In the genomic region with DNA sequence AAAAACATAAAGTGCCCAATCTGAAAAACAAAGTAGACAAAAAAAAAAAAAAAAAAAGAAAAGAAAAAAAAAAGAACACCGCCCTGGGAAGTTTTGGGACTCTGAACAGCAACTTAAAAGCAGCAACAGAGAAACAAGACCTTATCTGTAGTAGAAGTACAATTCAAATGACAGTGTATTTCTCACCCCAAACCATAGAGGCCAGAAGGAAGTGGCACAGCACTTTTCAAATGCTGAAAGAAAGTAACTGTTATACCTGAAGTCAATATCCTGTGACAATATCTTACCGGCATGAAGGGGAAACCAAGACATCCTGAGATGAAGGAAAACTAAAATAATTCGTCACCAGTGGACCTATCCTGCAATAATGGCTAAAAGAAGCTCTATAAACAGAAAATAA, we compare ENCODE assay signal across 1 cellular context.
TF ChIP-seq lines count a peak whose summit lies in the region.

No MANE protein-coding gene starts in this region.

TF ChIP-seq in WTC11, 78 proteins besides CTCF, POLR2A, EP300 and RAD21 (continued from another document):
- TF ChIP-seq, protein P1, sequence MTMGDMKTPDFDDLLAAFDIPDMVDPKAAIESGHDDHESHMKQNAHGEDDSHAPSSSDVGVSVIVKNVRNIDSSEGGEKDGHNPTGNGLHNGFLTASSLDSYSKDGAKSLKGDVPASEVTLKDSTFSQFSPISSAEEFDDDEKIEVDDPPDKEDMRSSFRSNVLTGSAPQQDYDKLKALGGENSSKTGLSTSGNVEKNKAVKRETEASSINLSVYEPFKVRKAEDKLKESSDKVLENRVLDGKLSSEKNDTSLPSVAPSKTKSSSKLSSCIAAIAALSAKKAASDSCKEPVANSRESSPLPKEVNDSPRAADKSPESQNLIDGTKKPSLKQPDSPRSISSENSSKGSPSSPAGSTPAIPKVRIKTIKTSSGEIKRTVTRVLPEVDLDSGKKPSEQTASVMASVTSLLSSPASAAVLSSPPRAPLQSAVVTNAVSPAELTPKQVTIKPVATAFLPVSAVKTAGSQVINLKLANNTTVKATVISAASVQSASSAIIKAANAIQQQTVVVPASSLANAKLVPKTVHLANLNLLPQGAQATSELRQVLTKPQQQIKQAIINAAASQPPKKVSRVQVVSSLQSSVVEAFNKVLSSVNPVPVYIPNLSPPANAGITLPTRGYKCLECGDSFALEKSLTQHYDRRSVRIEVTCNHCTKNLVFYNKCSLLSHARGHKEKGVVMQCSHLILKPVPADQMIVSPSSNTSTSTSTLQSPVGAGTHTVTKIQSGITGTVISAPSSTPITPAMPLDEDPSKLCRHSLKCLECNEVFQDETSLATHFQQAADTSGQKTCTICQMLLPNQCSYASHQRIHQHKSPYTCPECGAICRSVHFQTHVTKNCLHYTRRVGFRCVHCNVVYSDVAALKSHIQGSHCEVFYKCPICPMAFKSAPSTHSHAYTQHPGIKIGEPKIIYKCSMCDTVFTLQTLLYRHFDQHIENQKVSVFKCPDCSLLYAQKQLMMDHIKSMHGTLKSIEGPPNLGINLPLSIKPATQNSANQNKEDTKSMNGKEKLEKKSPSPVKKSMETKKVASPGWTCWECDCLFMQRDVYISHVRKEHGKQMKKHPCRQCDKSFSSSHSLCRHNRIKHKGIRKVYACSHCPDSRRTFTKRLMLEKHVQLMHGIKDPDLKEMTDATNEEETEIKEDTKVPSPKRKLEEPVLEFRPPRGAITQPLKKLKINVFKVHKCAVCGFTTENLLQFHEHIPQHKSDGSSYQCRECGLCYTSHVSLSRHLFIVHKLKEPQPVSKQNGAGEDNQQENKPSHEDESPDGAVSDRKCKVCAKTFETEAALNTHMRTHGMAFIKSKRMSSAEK (CRISPR knock-in tag; IDR thresholded peaks at IDR 0.05; ENCODE audit: borderline replicate concordance), result no peak
- TF ChIP-seq ZNF671 (CRISPR knock-in tag; IDR thresholded peaks at IDR 0.05) (no peak), ETV6 (CRISPR knock-in tag; IDR thresholded peaks at IDR 0.05) (no peak), EMX1 (CRISPR knock-in tag; IDR thresholded peaks at IDR 0.05) (no peak), ZNF232 (CRISPR knock-in tag; IDR thresholded peaks at IDR 0.05) (no peak)
- TF ChIP-seq, protein P2, sequence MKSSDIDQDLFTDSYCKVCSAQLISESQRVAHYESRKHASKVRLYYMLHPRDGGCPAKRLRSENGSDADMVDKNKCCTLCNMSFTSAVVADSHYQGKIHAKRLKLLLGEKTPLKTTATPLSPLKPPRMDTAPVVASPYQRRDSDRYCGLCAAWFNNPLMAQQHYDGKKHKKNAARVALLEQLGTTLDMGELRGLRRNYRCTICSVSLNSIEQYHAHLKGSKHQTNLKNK (CRISPR knock-in tag; IDR thresholded peaks at IDR 0.05), result no peak
- TF ChIP-seq, protein P3, sequence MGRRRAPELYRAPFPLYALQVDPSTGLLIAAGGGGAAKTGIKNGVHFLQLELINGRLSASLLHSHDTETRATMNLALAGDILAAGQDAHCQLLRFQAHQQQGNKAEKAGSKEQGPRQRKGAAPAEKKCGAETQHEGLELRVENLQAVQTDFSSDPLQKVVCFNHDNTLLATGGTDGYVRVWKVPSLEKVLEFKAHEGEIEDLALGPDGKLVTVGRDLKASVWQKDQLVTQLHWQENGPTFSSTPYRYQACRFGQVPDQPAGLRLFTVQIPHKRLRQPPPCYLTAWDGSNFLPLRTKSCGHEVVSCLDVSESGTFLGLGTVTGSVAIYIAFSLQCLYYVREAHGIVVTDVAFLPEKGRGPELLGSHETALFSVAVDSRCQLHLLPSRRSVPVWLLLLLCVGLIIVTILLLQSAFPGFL (CRISPR knock-in tag; IDR thresholded peaks at IDR 0.05; ENCODE audit: borderline replicate concordance), result no peak
